ENCODE assay signal across 20 cellular contexts in genomic region chr18:50458796-50459195, GRCh38.
DNase-seq lines count a peak whose midpoint lies in the region; ATAC-seq, FAIRE-seq and TF ChIP-seq lines count a peak whose summit lies in the region.
"Had no signal": no experiment of that assay in that cellular context is flagged by ENCODE, and none has a peak within 500 bp of the region (broad histone marks: within the 10 kb centered on the region; RNA-seq: fewer than 3 reads in every experiment).

No MANE protein-coding gene starts in this region.

- TF ChIP-seq CTCF in GM23338 (conservative IDR thresholded peaks at IDR 0.05; ENCODE audit: low read depth in 2 of 2): no peak
- TF ChIP-seq CTCF in K562 (IDR thresholded peaks at IDR 0.05 in 2 of 3, conservative IDR thresholded peaks at IDR 0.05 in 1 of 3; ENCODE audit: insufficient read depth in 2 of 3, low read depth in 1 of 3, low read length in 3 of 3): no peak
- TF ChIP-seq CTCF in neural progenitor cell (IDR thresholded peaks at IDR 0.05): no peak
- TF ChIP-seq CTCF in WERI-Rb-1 (IDR thresholded peaks at IDR 0.05; ENCODE audit: low read depth, low read length): no peak

- H3K4me2 ChIP-seq in GM23338: 0 out of 2 replicates have a peak overlapping the region, but pooled peaks have one; percentile 38
- H3K4me2 ChIP-seq in K562 (ENCODE audit: insufficient read depth, low read length): no peak overlapping the region
- no peak overlapping the region for H3K4me2 ChIP-seq in neural progenitor cell
- H3K4me2 ChIP-seq: BLaER1 had no signal

- H3K9me2 ChIP-seq in GM23338 (ENCODE audit: insufficient read depth): peaks cover 19% of the 10 kb centered on the region

- FAIRE-seq in K562 (lab: Jason Lieb, UNC): no peak
- FAIRE-seq: GM12892, GM19239, HTR-8/SVneo had no signal

- H3K9me3 ChIP-seq in K562 (replicated peaks; ENCODE audit: control insufficient read depth, insufficient read depth, low read depth, low read length) (no peaks in the 10 kb centered on the region), neural progenitor cell (ENCODE audit: low read depth) (no peaks in the 10 kb centered on the region), WERI-Rb-1 (ENCODE audit: severe bottlenecking) (no peaks in the 10 kb centered on the region)
- H3K9me3 ChIP-seq: BLaER1, Caco-2 had no signal

- in situ Hi-C loops in K562 (cut with MboI): no loop called here

- no TSS peak for BruUV-seq in K562 (replicated peaks; lab: Mats Ljungman, UMichigan)

- H3F3A ChIP-seq in GM23338 (replicated peaks; ENCODE audit: low read depth): no peaks in the 10 kb centered on the region
- H3F3A ChIP-seq in neural progenitor cell (ENCODE audit: low read depth): no peaks in the 10 kb centered on the region

- TF ChIP-seq EP300 in K562 (IDR thresholded peaks at IDR 0.05; ENCODE audit: low read length): no peak

- H3K27ac Mint-ChIP-seq in GM23338: no peak overlapping the region
- no peak overlapping the region for H3K27ac Mint-ChIP-seq in neural progenitor cell
- H3K27ac Mint-ChIP-seq in activated naive CD8-positive, alpha-beta T cell treated with anti-CD3 and anti-CD28 coated beads for 36 hours: no peak overlapping the region
- H3K27ac Mint-ChIP-seq: CD8-positive, alpha-beta memory T cell; HFFc6 had no signal

- H3K9me1 ChIP-seq in K562 (ENCODE audit: control insufficient read depth, insufficient read depth, low read length): no peaks in the 10 kb centered on the region

- no peak overlapping the region for H3K4me3 ChIP-seq in GM23338
- no peak overlapping the region for H3K4me3 ChIP-seq in K562
- H3K4me3 ChIP-seq in neural progenitor cell: no peak overlapping the region
- no peak overlapping the region for H3K4me3 ChIP-seq in WERI-Rb-1 (ENCODE audit: low read depth, low read length)
- H3K4me3 ChIP-seq: BLaER1 had no signal

- TF ChIP-seq POLR2A in K562 (conservative IDR thresholded peaks at IDR 0.05): no peak

- H4K20me1 ChIP-seq in GM23338 (replicated peaks; ENCODE audit: insufficient read depth) (no peaks in the 10 kb centered on the region), K562 (replicated peaks; ENCODE audit: control insufficient read depth, insufficient read depth, low read length) (no peaks in the 10 kb centered on the region), neural progenitor cell (ENCODE audit: low read depth) (no peaks in the 10 kb centered on the region)
- H4K20me1 ChIP-seq: BLaER1 had no signal

- DNase-seq in GM23338 (ENCODE audit: low spot score) (no peak), K562 (ENCODE audit: extremely low read depth in 1 of 4, low spot score in 3 of 4) (no peak), left colon (no peak), neural progenitor cell (ENCODE audit: low spot score) (no peak), WERI-Rb-1 (no peak)
- no peak for DNase-seq in stimulated activated CD4-positive, alpha-beta T cell treated with anti-CD3 and anti-CD28 coated beads, Interleukin-2, amount 100 ng/mL, for 24 hours
- DNase-seq in activated naive CD8-positive, alpha-beta T cell treated with anti-CD3 and anti-CD28 coated beads for 36 hours: no peak
- DNase-seq: 8988T; AML-193; Caco-2; CD8-positive, alpha-beta memory T cell; DND-41; GDM1; HCEC 1CT; HFFc6; IMR-90 had no signal

- WGBS in K562 (ENCODE audit: insufficient coverage, low coverage, missing lambda C conversion rate): 9% methylated on average over 2 of the region's 2 CpGs

- CTCF ChIA-PET in K562 (lab: Yijun Ruan, JAX; ENCODE audit: low intra/inter-chr PET ratio): no interaction called here

- H3K4me1 Mint-ChIP-seq in GM23338: peaks cover 19% of the 10 kb centered on the region
- peaks cover 21% of the 10 kb centered on the region for H3K4me1 Mint-ChIP-seq in neural progenitor cell
- no peaks in the 10 kb centered on the region for H3K4me1 Mint-ChIP-seq in activated naive CD8-positive, alpha-beta T cell treated with anti-CD3 and anti-CD28 coated beads for 36 hours
- H3K4me1 Mint-ChIP-seq: CD8-positive, alpha-beta memory T cell had no signal

- H3K4me1 ChIP-seq in GM23338 (ENCODE audit: insufficient read depth) (peaks cover 13% of the 10 kb centered on the region), K562 (replicated peaks in 1 of 2; ENCODE audit: control insufficient read depth in 2 of 2, insufficient read depth in 2 of 2, low read length in 2 of 2) (no peaks in the 10 kb centered on the region; a peak in 1 of 5 replicates), neural progenitor cell (peaks cover 3% of the 10 kb centered on the region)
- H3K4me1 ChIP-seq: Caco-2 had no signal

- H3K27me3 Mint-ChIP-seq in GM23338 (ENCODE audit: insufficient read depth, low read depth, poor library complexity): peaks cover 3% of the 10 kb centered on the region
- peaks cover 3% of the 10 kb centered on the region for H3K27me3 Mint-ChIP-seq in neural progenitor cell (ENCODE audit: insufficient read depth, low read depth)
- H3K27me3 Mint-ChIP-seq in activated naive CD8-positive, alpha-beta T cell treated with anti-CD3 and anti-CD28 coated beads for 36 hours: peaks cover 5% of the 10 kb centered on the region

- H3K27me3 ChIP-seq in GM23338 (ENCODE audit: insufficient read depth) (no peaks in the 10 kb centered on the region), K562 (ENCODE audit: control insufficient read depth in 2 of 2, insufficient read depth in 2 of 2, low read length in 2 of 2) (no peaks in the 10 kb centered on the region), neural progenitor cell (no peaks in the 10 kb centered on the region), WERI-Rb-1 (ENCODE audit: insufficient read depth, low read depth, severe bottlenecking) (no peaks in the 10 kb centered on the region)
- H3K27me3 ChIP-seq: BLaER1 had no signal

- H2AFZ ChIP-seq in GM23338 (peak overlapping the region; percentile 59; the same call in 1 of the 2 replicates), K562 (ENCODE audit: low read depth, low read length) (no peak overlapping the region), neural progenitor cell (replicated peaks) (peak overlapping the region; percentile 79)

- H3K27ac ChIP-seq in GM23338 (ENCODE audit: low read depth) (no peak overlapping the region), K562 (ENCODE audit: extremely low read depth, low read depth, low read length) (no peak overlapping the region), neural progenitor cell (no peak overlapping the region), WERI-Rb-1 (no peak overlapping the region)
- H3K27ac ChIP-seq: BLaER1 had no signal

- no peak for ATAC-seq in GM23338
- ATAC-seq in K562: no peak
- ATAC-seq in left colon: peak; percentile 52

- H3K4me3 Mint-ChIP-seq in GM23338 (no peak overlapping the region), neural progenitor cell (no peak overlapping the region)
- no peak overlapping the region for H3K4me3 Mint-ChIP-seq in activated naive CD8-positive, alpha-beta T cell treated with anti-CD3 and anti-CD28 coated beads for 36 hours
- H3K4me3 Mint-ChIP-seq: CD8-positive, alpha-beta memory T cell; HFFc6 had no signal

- no peaks in the 10 kb centered on the region for H3K36me3 Mint-ChIP-seq in GM23338 (ENCODE audit: low read depth)
- no peaks in the 10 kb centered on the region for H3K36me3 Mint-ChIP-seq in neural progenitor cell
- no peaks in the 10 kb centered on the region for H3K36me3 Mint-ChIP-seq in activated naive CD8-positive, alpha-beta T cell treated with anti-CD3 and anti-CD28 coated beads for 36 hours

- POLR2A ChIA-PET in K562 (lab: Yijun Ruan, JAX): no interaction called here

- H3K9ac ChIP-seq in K562 (ENCODE audit: insufficient read depth in 1 of 2, low read depth in 2 of 2, low read length in 2 of 2) (no peak overlapping the region), neural progenitor cell (no peak overlapping the region)
- H3K9ac ChIP-seq: BLaER1 had no signal

- intact Hi-C loops in K562 (cut with micrococcal nuclease): no loop called here
- intact Hi-C loops in left colon (cut with DNase I, micrococcal nuclease): no loop called here

- H3K9me3 Mint-ChIP-seq in GM23338 (no peaks in the 10 kb centered on the region), neural progenitor cell (no peaks in the 10 kb centered on the region)
- no peaks in the 10 kb centered on the region for H3K9me3 Mint-ChIP-seq in activated naive CD8-positive, alpha-beta T cell treated with anti-CD3 and anti-CD28 coated beads for 36 hours

- TF ChIP-seq RAD21 in K562 (CRISPR knock-in tag; conservative IDR thresholded peaks at IDR 0.05 in 1 of 2, IDR thresholded peaks at IDR 0.05 in 1 of 2): no peak

- H3K36me3 ChIP-seq in GM23338 (ENCODE audit: insufficient read depth) (no peaks in the 10 kb centered on the region), K562 (ENCODE audit: control insufficient read depth, insufficient read depth, low read length) (no peaks in the 10 kb centered on the region), neural progenitor cell (no peaks in the 10 kb centered on the region), WERI-Rb-1 (no peaks in the 10 kb centered on the region)
- H3K36me3 ChIP-seq: BLaER1 had no signal

- no peaks in the 10 kb centered on the region for H3K79me2 ChIP-seq in GM23338 (replicated peaks; ENCODE audit: insufficient read depth)
- no peaks in the 10 kb centered on the region for H3K79me2 ChIP-seq in K562 (ENCODE audit: control insufficient read depth, insufficient read depth, low read length)
- H3K79me2 ChIP-seq in neural progenitor cell (ENCODE audit: low read depth): no peaks in the 10 kb centered on the region

TF ChIP-seq in GM23338, 12 proteins besides CTCF, POLR2A, EP300 and RAD21 (continues in another document):
- TF ChIP-seq EZH2 (IDR thresholded peaks at IDR 0.05; ENCODE audit: low read depth, unreplicated experiment) (no peak), ZNF331 (CRISPR knock-in tag; IDR thresholded peaks at IDR 0.05; ENCODE audit: low read depth) (no peak), STAT1 (IDR thresholded peaks at IDR 0.05; ENCODE audit: unreplicated experiment) (no peak), POLR2AphosphoS5 (IDR thresholded peaks at IDR 0.05; ENCODE audit: low read depth) (no peak), NANOG (IDR thresholded peaks at IDR 0.05; ENCODE audit: borderline replicate concordance) (no peak)

TF ChIP-seq in K562, 482 proteins besides CTCF, POLR2A, EP300 and RAD21:
- TF ChIP-seq NR2C1 (IDR thresholded peaks at IDR 0.05) (no peak), NR2C1 (tag; IDR thresholded peaks at IDR 0.05) (0 out of 2 replicates have a peak, but pooled peaks have one; percentile 16), TEAD1 (CRISPR knock-in tag; IDR thresholded peaks at IDR 0.05) (no peak)
